6 cellular contexts compared by ENCODE assay signal in the genomic region with DNA sequence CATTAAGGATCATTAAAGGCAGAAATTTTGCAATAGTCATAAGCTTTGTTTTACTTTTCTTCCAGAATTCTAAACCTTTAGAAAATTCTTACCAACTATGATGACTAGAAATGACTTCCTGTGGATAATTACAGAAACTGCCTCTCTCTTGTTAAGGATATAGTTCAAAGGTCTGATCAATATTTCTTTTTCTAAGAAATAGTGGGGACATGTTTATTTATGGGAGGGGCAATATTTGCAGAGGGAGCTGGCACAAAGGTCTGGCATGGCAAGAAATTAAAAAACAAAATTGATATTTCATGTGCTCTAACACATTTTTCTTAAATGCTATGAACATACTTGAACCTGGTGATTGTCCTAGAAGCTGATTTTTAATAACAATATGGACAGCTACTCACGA.
"Had no signal": no experiment of that assay in that cellular context is flagged by ENCODE, and none has a peak within 500 bp of the region (broad histone marks: within the 10 kb centered on the region; RNA-seq: fewer than 3 reads in every experiment).

No MANE protein-coding gene starts in this region.

- H3K4me1 ChIP-seq: HAP-1 had no signal

- DNase-seq: GOT3, H7, HFFc6 had no signal

- H3K36me3 ChIP-seq: HAP-1 had no signal

- H3K4me3 ChIP-seq: HAP-1 had no signal

- FAIRE-seq: HTR-8/SVneo had no signal

- ATAC-seq: HCT116 had no signal

- H3K9me3 ChIP-seq: HAP-1 had no signal
